In genomic region chrX:6203462-6204215, GRCh38 we compare ENCODE assay signal across 20 cellular contexts. TPM values are rescaled to one million over a fixed set of nuclear protein-coding genes. Genes with fewer than 3 reads are reported as not detected.
"Had no signal": no experiment of that assay in that cellular context is flagged by ENCODE, and none has a peak within 500 bp of the region (broad histone marks: within the 10 kb centered on the region; RNA-seq: fewer than 3 reads in every experiment).

No MANE protein-coding gene starts in this region.

- ATAC-seq: activated CD8-positive, alpha-beta T cell treated with anti-CD3 and anti-CD28 coated beads, Interleukin-2, amount 10 ng/mL, durations not matched to agents 7 days and 5 days; PC-3 had no signal

- DNase-seq: activated CD4-positive, alpha-beta T cell treated with anti-CD3 and anti-CD28 coated beads for 48 hours; activated CD4-positive, alpha-beta T cell treated with anti-CD3 and anti-CD28 coated beads, Interleukin-2, amount 50 U/mL, for 4 hours; activated CD4-positive, CD25-positive, alpha-beta regulatory T cell treated with anti-CD3 and anti-CD28 coated beads, Interleukin-2, amount 50 U/mL, for 72 hours; activated CD8-positive, alpha-beta memory T cell treated with anti-CD3 and anti-CD28 coated beads, Interleukin-2, amount 50 U/mL, for 48 hours; activated CD8-positive, alpha-beta T cell treated with anti-CD3 and anti-CD28 coated beads, Interleukin-2, amount 10 ng/mL, durations not matched to agents 7 days and 5 days; activated T-cell treated with anti-CD3 and anti-CD28 coated beads, Interleukin-2, amount 50 U/mL, for 1 hour; amygdala; brain microvascular endothelial cell; MG63; NCI-H1105; NCI-H1436; NCI-H1694 treated with DMSO at 0.1 percent for 48 hours; NCI-H2029 treated with DMSO at 0.1 percent for 48 hours; NCI-H345; NCI-H510A treated with DMSO at 0.1 percent for 48 hours; NCI-H69; PC-3; SHP77 treated with DMSO at 0.1 percent for 48 hours had no signal

- H3K36me3 ChIP-seq: brain microvascular endothelial cell, cardiac muscle cell, MG63 had no signal

- H3K9me3 ChIP-seq: MG63 had no signal

- H3K27me3 ChIP-seq: brain microvascular endothelial cell, cardiac muscle cell, MG63 had no signal

- H3K4me3 ChIP-seq: cardiac muscle cell, MG63 had no signal

- H3K27ac ChIP-seq: brain microvascular endothelial cell, cardiac muscle cell had no signal

- FAIRE-seq: RCC 7860 had no signal

RNA-seq across cellular contexts. Expression of gene NLGN4X, which starts 25.0 kb away (rescaled TPM):
- total RNA-seq: activated CD8-positive, alpha-beta T cell treated with anti-CD3 and anti-CD28 coated beads, Interleukin-2, amount 10 ng/mL, durations not matched to agents 7 days and 5 days; PC-3 had no signal
